8 cellular contexts compared by ENCODE assay signal in the genomic region with DNA sequence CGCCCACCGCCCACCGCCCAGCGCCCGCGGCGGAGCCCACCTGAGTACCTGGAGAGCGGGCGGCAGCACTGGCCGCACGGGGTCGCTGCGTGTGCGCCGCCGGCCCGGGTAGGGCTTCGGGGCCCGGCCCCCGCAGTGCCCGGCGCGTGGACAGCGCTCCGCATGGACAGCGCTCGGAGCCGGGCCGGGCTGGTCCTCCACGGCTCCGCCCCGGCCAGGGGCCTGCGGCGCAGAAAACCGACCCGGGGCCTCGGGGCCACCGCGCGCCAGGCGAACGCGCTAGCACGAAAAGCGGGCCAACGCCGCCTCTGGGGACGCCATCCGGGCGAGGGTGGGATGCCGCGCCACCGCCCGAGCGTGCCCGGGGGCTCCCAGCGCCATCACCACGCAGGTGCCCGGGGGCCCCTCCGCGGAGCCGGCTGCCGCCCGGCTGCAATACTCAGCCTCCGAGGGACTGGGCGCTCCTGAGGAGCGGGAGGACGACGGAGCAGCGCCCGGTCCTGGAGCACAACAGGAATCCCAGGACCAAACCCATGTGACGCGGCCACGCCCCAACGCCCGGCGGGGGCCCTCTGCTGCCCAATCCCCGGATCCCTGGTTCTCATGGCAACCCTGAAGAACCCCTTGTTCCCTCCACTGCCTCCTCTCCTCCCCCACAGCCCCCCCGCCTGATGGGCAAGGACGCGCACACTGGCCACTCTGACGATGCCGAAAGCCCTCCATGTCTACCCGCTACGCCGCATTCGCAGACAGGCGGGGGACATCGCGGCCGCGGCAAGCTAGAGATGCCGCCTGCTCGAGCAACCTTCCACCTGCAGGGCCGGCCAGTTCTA. TPM values are rescaled to one million over a fixed set of nuclear protein-coding genes. Genes with fewer than 3 reads are reported as not detected.
A peak's percentile ranks its signal among the peaks of the same experiment; 100 is the strongest.
DNase-seq lines count a peak whose midpoint lies in the region; ATAC-seq and TF ChIP-seq lines count a peak whose summit lies in the region.

Gene GRB10 (minus strand): TSS at position 521 of the 833 bp plus-strand sequence. CDS start 50,574 bp downstream, outside the sequence.

- no peaks in the 10 kb centered on the region for H3K9me3 Mint-ChIP-seq in activated CD8-positive, alpha-beta T cell treated with anti-CD3 and anti-CD28 coated beads, Interleukin-2, amount 10 ng/mL, durations not matched to agents 7 days and 5 days (ENCODE audit: insufficient read depth)
- H3K9me3 Mint-ChIP-seq in naive thymus-derived CD4-positive, alpha-beta T cell: peaks cover 0 to 11% (median 2%) of the 10 kb centered on the region in 11 donors

- intact Hi-C loops in naive thymus-derived CD4-positive, alpha-beta T cell (cut with micrococcal nuclease): loop anchor here in 1 of 2 donors (5.0 kb wide), 2 partner anchors 170 to 380 kb away; no protein-coding TSS in a partner anchor
- intact Hi-C loops in aorta (cut with DNase I): loop anchor here in 1 of 2 donors (10.0 kb wide), 1 partner anchor 158 kb away; no protein-coding TSS in a partner anchor

- H3K9me3 ChIP-seq in naive thymus-derived CD4-positive, alpha-beta T cell (ENCODE audit: control insufficient read depth in 2 of 3, low read length in 3 of 3): no peaks in the 10 kb centered on the region
- no peaks in the 10 kb centered on the region for H3K9me3 ChIP-seq in aorta (ENCODE audit: control insufficient read depth, low read length)

- peaks cover 0 to 9% of the 10 kb centered on the region in 2 donors for H3K4me1 ChIP-seq in naive thymus-derived CD4-positive, alpha-beta T cell (ENCODE audit: control insufficient read depth in 2 of 2, insufficient read depth in 2 of 2, low read length in 2 of 2)
- no peaks in the 10 kb centered on the region for H3K4me1 ChIP-seq in aorta (ENCODE audit: control insufficient read depth in 1 of 2, insufficient read depth in 2 of 2, low read length in 2 of 2)

- peak; percentile 11 for DNase-seq in stimulated activated CD4-positive, alpha-beta T cell treated with anti-CD3 and anti-CD28 coated beads, Interleukin-4, amount 100 ng/mL, for 1 hour
- no peak for DNase-seq in stimulated activated CD4-positive, alpha-beta T cell treated with anti-CD3 and anti-CD28 coated beads, Interleukin-4, amount 100 ng/mL, for 24 hours
- DNase-seq in activated CD8-positive, alpha-beta T cell treated with anti-CD3 and anti-CD28 coated beads, Interleukin-2, amount 10 ng/mL, durations not matched to agents 7 days and 5 days: no peak
- no peak for DNase-seq in fibroblast of the aortic adventitia (ENCODE audit: low read depth)
- DNase-seq in naive thymus-derived CD4-positive, alpha-beta T cell: peak in 3 of 9 donors; percentile 13 to 18 (median 16)
- peak; percentile 56 to 85 for DNase-seq in aorta
- DNase-seq in MV-4-11 (lab: John Stamatoyannopoulos, UW): no peak

- H3K4me3 ChIP-seq in fibroblast of the aortic adventitia (ENCODE audit: low read depth, low read length) (peak within 1 kb of the TSS; percentile 62), aorta (ENCODE audit: low read length in 2 of 2) (peak within 1 kb of the TSS in 1 of 2 donors; percentile 28)
- H3K4me3 ChIP-seq in naive thymus-derived CD4-positive, alpha-beta T cell (ENCODE audit: low read length): peak within 1 kb of the TSS; percentile 48

- WGBS in aorta, 2 donors: 52 to 59% methylated on average over 82 to 95 of the region's 95 CpGs

- H3K36me3 ChIP-seq in naive thymus-derived CD4-positive, alpha-beta T cell (ENCODE audit: control insufficient read depth in 2 of 3, insufficient read depth in 3 of 3, low read length in 3 of 3): no peaks in the 10 kb centered on the region
- no peaks in the 10 kb centered on the region for H3K36me3 ChIP-seq in aorta (ENCODE audit: control insufficient read depth in 1 of 2, insufficient read depth in 2 of 2, low read length in 1 of 2)

- H3K27me3 ChIP-seq in naive thymus-derived CD4-positive, alpha-beta T cell (ENCODE audit: control insufficient read depth in 2 of 2, insufficient read depth in 2 of 2, low read length in 2 of 2): no peaks in the 10 kb centered on the region
- H3K27me3 ChIP-seq in aorta (ENCODE audit: control insufficient read depth in 1 of 2, insufficient read depth in 2 of 2, low read length in 1 of 2): no peaks in the 10 kb centered on the region

- H3K27ac ChIP-seq in naive thymus-derived CD4-positive, alpha-beta T cell (ENCODE audit: low read depth, low read length): no peak within 1 kb of the TSS
- no peak within 1 kb of the TSS for H3K27ac ChIP-seq in aorta (ENCODE audit: low read depth in 1 of 2, low read length in 2 of 2)

- POLR2A ChIA-PET in activated CD8-positive, alpha-beta T cell treated with anti-CD3 and anti-CD28 coated beads, Interleukin-2, amount 10 ng/mL, durations not matched to agents 7 days and 5 days (lab: Charles Lee): no interaction called here
- POLR2A ChIA-PET in naive thymus-derived CD4-positive, alpha-beta T cell (lab: Charles Lee): no interaction called here

- H3K27me3 Mint-ChIP-seq in activated CD8-positive, alpha-beta T cell treated with anti-CD3 and anti-CD28 coated beads, Interleukin-2, amount 10 ng/mL, durations not matched to agents 7 days and 5 days (ENCODE audit: low read depth): peaks cover 49% of the 10 kb centered on the region
- peaks cover 15 to 51% (median 24%) of the 10 kb centered on the region in 5 donors for H3K27me3 Mint-ChIP-seq in naive thymus-derived CD4-positive, alpha-beta T cell

- H3K36me3 Mint-ChIP-seq in activated CD8-positive, alpha-beta T cell treated with anti-CD3 and anti-CD28 coated beads, Interleukin-2, amount 10 ng/mL, durations not matched to agents 7 days and 5 days (ENCODE audit: low read depth): no peaks in the 10 kb centered on the region
- H3K36me3 Mint-ChIP-seq in naive thymus-derived CD4-positive, alpha-beta T cell: peaks cover 0 to 6% (median 2%) of the 10 kb centered on the region in 5 donors

- CTCF ChIA-PET in activated CD8-positive, alpha-beta T cell treated with anti-CD3 and anti-CD28 coated beads, Interleukin-2, amount 10 ng/mL, durations not matched to agents 7 days and 5 days (lab: Charles Lee): no interaction called here
- CTCF ChIA-PET in naive thymus-derived CD4-positive, alpha-beta T cell (lab: Charles Lee): no interaction called here

- H3K27ac Mint-ChIP-seq in activated CD8-positive, alpha-beta T cell treated with anti-CD3 and anti-CD28 coated beads, Interleukin-2, amount 10 ng/mL, durations not matched to agents 7 days and 5 days: no peak within 1 kb of the TSS
- peak within 1 kb of the TSS in 8 of 9 donors; percentile 67 to 95 (median 82) for H3K27ac Mint-ChIP-seq in naive thymus-derived CD4-positive, alpha-beta T cell

- peak within 1 kb of the TSS; percentile 44 for H3K4me3 Mint-ChIP-seq in activated CD8-positive, alpha-beta T cell treated with anti-CD3 and anti-CD28 coated beads, Interleukin-2, amount 10 ng/mL, durations not matched to agents 7 days and 5 days
- H3K4me3 Mint-ChIP-seq in naive thymus-derived CD4-positive, alpha-beta T cell: peak within 1 kb of the TSS; percentile 65 to 89 (median 84)

- peak; percentile 49 for ATAC-seq in activated CD8-positive, alpha-beta T cell treated with anti-CD3 and anti-CD28 coated beads, Interleukin-2, amount 10 ng/mL, durations not matched to agents 7 days and 5 days
- peak; percentile 61 for ATAC-seq in naive thymus-derived CD4-positive, alpha-beta T cell
- ATAC-seq in aorta (ENCODE audit: low FRiP score): peak; percentile 79
- ATAC-seq in HG03565 (IDR thresholded peaks at IDR 0.05; ENCODE audit: unreplicated experiment): no peak

- H3K4me1 Mint-ChIP-seq in activated CD8-positive, alpha-beta T cell treated with anti-CD3 and anti-CD28 coated beads, Interleukin-2, amount 10 ng/mL, durations not matched to agents 7 days and 5 days (ENCODE audit: low read depth): peaks cover 14% of the 10 kb centered on the region
- H3K4me1 Mint-ChIP-seq in naive thymus-derived CD4-positive, alpha-beta T cell: peaks cover 6 to 41% (median 26%) of the 10 kb centered on the region in 7 donors

- TF ChIP-seq CTCF in fibroblast of the aortic adventitia (IDR thresholded peaks at IDR 0.05; ENCODE audit: insufficient read depth, low read length): peak; percentile 13

RNA-seq across cellular contexts. Expression of gene GRB10, which starts in this region (rescaled TPM):
- total RNA-seq in activated CD8-positive, alpha-beta T cell treated with anti-CD3 and anti-CD28 coated beads, Interleukin-2, amount 10 ng/mL, durations not matched to agents 7 days and 5 days: 1 to 10 TPM; 6.3 to 6.6 TPM
- total RNA-seq in fibroblast of the aortic adventitia (ENCODE audit: low replicate concordance) (20.1 and 39.1 TPM in 2 replicates), aorta (100 to 1,000 TPM; 106 to 108 TPM)
- total RNA-seq in naive thymus-derived CD4-positive, alpha-beta T cell: 10 to 100 TPM in 1 of 5 experiments, 1 to 10 TPM in 4; 3.4 to 10.6 (median 7.2) TPM
- polyA plus RNA-seq in naive thymus-derived CD4-positive, alpha-beta T cell: 1 to 10 TPM; 2.6 to 4.7 TPM
- polyA plus RNA-seq in aorta: 10 to 100 TPM; 11.8 to 21.2 TPM

Comparison
In these comparisons a context has a peak if more than half of its experiments do, and no peak if none do; other contexts are left out.
1. DNase-seq: peak in stimulated activated CD4-positive, alpha-beta T cell treated with anti-CD3 and anti-CD28 coated beads, Interleukin-4, amount 100 ng/mL, for 1 hour (single experiment) and aorta (2 of 2); none in stimulated activated CD4-positive, alpha-beta T cell treated with anti-CD3 and anti-CD28 coated beads, Interleukin-4, amount 100 ng/mL, for 24 hours (single experiment), activated CD8-positive, alpha-beta T cell treated with anti-CD3 and anti-CD28 coated beads, Interleukin-2, amount 10 ng/mL, durations not matched to agents 7 days and 5 days (single experiment), fibroblast of the aortic adventitia (single experiment) and MV-4-11 (single experiment).